Comparison of ENCODE assay signal across 13 cellular contexts in genomic region chr7:143256932-143257331, GRCh38. TPM values are rescaled to one million over a fixed set of nuclear protein-coding genes. Genes with fewer than 3 reads are reported as not detected.
DNase-seq lines count a peak whose midpoint lies in the region; ATAC-seq and TF ChIP-seq lines count a peak whose summit lies in the region.
"Had no signal": no experiment of that assay in that cellular context is flagged by ENCODE, and none has a peak within 500 bp of the region (broad histone marks: within the 10 kb centered on the region; RNA-seq: fewer than 3 reads in every experiment).

No MANE protein-coding gene starts in this region.

- POLR2A ChIA-PET in CD4-positive, alpha-beta T cell (lab: Charles Lee): interaction anchor here (2.0 to 2.7 kb wide), 2 partner anchors 23 to 31 kb away, joined by 7 to 12 read pairs; partner anchors contain the start of gene CASP2

- no peak for DNase-seq in CD4-positive, alpha-beta T cell
- DNase-seq in esophagus squamous epithelium (lab: John Stamatoyannopoulos, UW): no peak
- DNase-seq in hepatocyte (ENCODE audit: low spot score): no peak
- no peak for DNase-seq in left cardiac atrium
- DNase-seq: activated CD4-positive, alpha-beta T cell treated with anti-CD3 and anti-CD28 coated beads, Interleukin-2, amount 10 ng/mL, durations not matched to agents 7 days and 5 days; brain microvascular endothelial cell; left ventricle myocardium inferior; retina had no signal

- H3K36me3 ChIP-seq in esophagus squamous epithelium (no peaks in the 10 kb centered on the region), hepatocyte (replicated peaks; ENCODE audit: insufficient read depth, low read depth) (no peaks in the 10 kb centered on the region)
- H3K36me3 ChIP-seq: brain microvascular endothelial cell, left ventricle myocardium inferior had no signal

- H3K79me2 ChIP-seq in hepatocyte: no peaks in the 10 kb centered on the region

- no peaks in the 10 kb centered on the region for H3K9me2 ChIP-seq in hepatocyte (replicated peaks; ENCODE audit: insufficient read depth)

- intact Hi-C loops in CD4-positive, alpha-beta T cell (cut with DNase I, micrococcal nuclease): no loop called here
- intact Hi-C loops in esophagus squamous epithelium (cut with DNase I): no loop called here
- intact Hi-C loops in left cardiac atrium (cut with DNase I): no loop called here

- CTCF ChIA-PET in CD4-positive, alpha-beta T cell (lab: Charles Lee): interaction anchor here (1.0 to 1.7 kb wide), 3 partner anchors 12 to 127 kb away, joined by 3 to 5 read pairs (median 3); no protein-coding TSS in a partner anchor

- H3K4me1 ChIP-seq in esophagus squamous epithelium: no peaks in the 10 kb centered on the region
- H3K4me1 ChIP-seq in hepatocyte (ENCODE audit: insufficient read depth): peaks cover 4% of the 10 kb centered on the region

- H3K9me3 Mint-ChIP-seq in CD4-positive, alpha-beta T cell: peaks cover 16% of the 10 kb centered on the region
- H3K9me3 Mint-ChIP-seq in IgD-negative memory B cell: peaks cover 1 to 7% (median 3%) of the 10 kb centered on the region in 3 donors

- H3K4me3 Mint-ChIP-seq in CD4-positive, alpha-beta T cell: no peak overlapping the region
- peak overlapping the region; percentile 23 to 84 (median 42) for H3K4me3 Mint-ChIP-seq in IgD-negative memory B cell
- H3K4me3 Mint-ChIP-seq: activated CD4-positive, alpha-beta T cell treated with anti-CD3 and anti-CD28 coated beads, Interleukin-2, amount 10 ng/mL, durations not matched to agents 7 days and 5 days had no signal

- peaks cover 80% of the 10 kb centered on the region for H3K4me1 Mint-ChIP-seq in CD4-positive, alpha-beta T cell (ENCODE audit: low read depth)
- peaks cover 48 to 59% (median 54%) of the 10 kb centered on the region in 3 donors for H3K4me1 Mint-ChIP-seq in IgD-negative memory B cell

- H2AFZ ChIP-seq in hepatocyte: no peak overlapping the region

- H3K36me3 Mint-ChIP-seq in CD4-positive, alpha-beta T cell (ENCODE audit: low read depth): peaks cover 23% of the 10 kb centered on the region
- H3K36me3 Mint-ChIP-seq in IgD-negative memory B cell: peaks cover 8% of the 10 kb centered on the region

- peaks cover 10% of the 10 kb centered on the region for H3K9me3 ChIP-seq in CD4-positive, alpha-beta T cell (ENCODE audit: control insufficient read depth, low read length)
- H3K9me3 ChIP-seq in esophagus squamous epithelium: no peaks in the 10 kb centered on the region
- H3K9me3 ChIP-seq in hepatocyte (ENCODE audit: low read depth): no peaks in the 10 kb centered on the region
- H3K9me3 ChIP-seq: left ventricle myocardium inferior had no signal

- no peak for TF ChIP-seq POLR2A in esophagus squamous epithelium (IDR thresholded peaks at IDR 0.05)

- no peak overlapping the region for H3K27ac ChIP-seq in CD4-positive, alpha-beta T cell (ENCODE audit: low read depth, low read length)
- H3K27ac ChIP-seq in esophagus squamous epithelium (no peak overlapping the region), hepatocyte (no peak overlapping the region)
- H3K27ac ChIP-seq: brain microvascular endothelial cell, left ventricle myocardium inferior had no signal

- no peaks in the 10 kb centered on the region for H3K27me3 ChIP-seq in CD4-positive, alpha-beta T cell (ENCODE audit: control insufficient read depth, insufficient read depth, low read length)
- H3K27me3 ChIP-seq in esophagus squamous epithelium (no peaks in the 10 kb centered on the region), hepatocyte (no peaks in the 10 kb centered on the region)
- H3K27me3 ChIP-seq: brain microvascular endothelial cell had no signal

- no peak overlapping the region for H3K4me2 ChIP-seq in hepatocyte

- 87 to 88% methylated on average over 4 of the region's 4 CpGs for WGBS in esophagus squamous epithelium, 2 donors
- WGBS in hepatocyte (ENCODE audit: low lambda C conversion rate, missing lambda C conversion rate): 89% methylated on average over 4 of the region's 4 CpGs

- H3K27me3 Mint-ChIP-seq in CD4-positive, alpha-beta T cell: no peaks in the 10 kb centered on the region
- H3K27me3 Mint-ChIP-seq in IgD-negative memory B cell: no peaks in the 10 kb centered on the region
- H3K27me3 Mint-ChIP-seq: activated CD4-positive, alpha-beta T cell treated with anti-CD3 and anti-CD28 coated beads, Interleukin-2, amount 10 ng/mL, durations not matched to agents 7 days and 5 days had no signal

- no peaks in the 10 kb centered on the region for H4K20me1 ChIP-seq in hepatocyte (ENCODE audit: insufficient read depth, poor library complexity, severe bottlenecking)

- H3K4me3 ChIP-seq in esophagus squamous epithelium: no peak overlapping the region
- H3K4me3 ChIP-seq in hepatocyte: no peak overlapping the region
- H3K4me3 ChIP-seq: left ventricle myocardium inferior had no signal

- H3K27ac Mint-ChIP-seq in CD4-positive, alpha-beta T cell: peak overlapping the region; percentile 42
- peak overlapping the region; percentile 94 to 97 (median 95) for H3K27ac Mint-ChIP-seq in IgD-negative memory B cell
- H3K27ac Mint-ChIP-seq: activated CD4-positive, alpha-beta T cell treated with anti-CD3 and anti-CD28 coated beads, Interleukin-2, amount 10 ng/mL, durations not matched to agents 7 days and 5 days had no signal

- ATAC-seq in CD4-positive, alpha-beta T cell (ENCODE audit: poor library complexity): no peak
- ATAC-seq in GM19043 (IDR thresholded peaks at IDR 0.05; ENCODE audit: low read depth, unreplicated experiment) (peak; percentile 77), HG02798 (IDR thresholded peaks at IDR 0.05; ENCODE audit: poor library complexity, unreplicated experiment) (peak; percentile 69), SK-N-SH treated with all-trans-retinoic acid at 6 μM for 48 hours (no peak), left cardiac atrium (no peak)

- TF ChIP-seq CTCF in CD4-positive, alpha-beta T cell (IDR thresholded peaks at IDR 0.05): no peak
- no peak for TF ChIP-seq CTCF in esophagus squamous epithelium (IDR thresholded peaks at IDR 0.05)
- TF ChIP-seq CTCF in hepatocyte (IDR thresholded peaks at IDR 0.05; ENCODE audit: poor library complexity): no peak

TF ChIP-seq in SK-N-SH treated with all-trans-retinoic acid at 6 μM for 48 hours, 23 proteins besides CTCF, POLR2A, EP300 and RAD21 (continues in another document):
- TF ChIP-seq RARB (CRISPR knock-in tag; IDR thresholded peaks at IDR 0.05): no peak
- no peak for TF ChIP-seq TCF4 (CRISPR knock-in tag; IDR thresholded peaks at IDR 0.05; ENCODE audit: borderline replicate concordance)
- no peak for TF ChIP-seq CSRNP3 (CRISPR knock-in tag; IDR thresholded peaks at IDR 0.05)
- TF ChIP-seq ZNF70 (CRISPR knock-in tag; IDR thresholded peaks at IDR 0.05): no peak
- no peak for TF ChIP-seq TOX (CRISPR knock-in tag; IDR thresholded peaks at IDR 0.05; ENCODE audit: borderline replicate concordance)
- TF ChIP-seq ARNTL (CRISPR knock-in tag; IDR thresholded peaks at IDR 0.05; ENCODE audit: borderline replicate concordance, low read depth): no peak
- no peak for TF ChIP-seq ISL1 (CRISPR knock-in tag; IDR thresholded peaks at IDR 0.05)

RNA-seq across cellular contexts. Expression of gene GSTK1, which starts 6.3 kb away (rescaled TPM):
- 100 to 1,000 TPM; 245 to 259 TPM for total RNA-seq in CD4-positive, alpha-beta T cell
- polyA plus RNA-seq in IgD-negative memory B cell (329 TPM), hepatocyte (217 and 243 TPM in 2 replicates)
- total RNA-seq in esophagus squamous epithelium (100 to 1,000 TPM in 3 of 4 donors, 10 to 100 TPM in 1; 96.2 to 166 (median 149) TPM), hepatocyte (224 and 233 TPM in 2 replicates), left cardiac atrium (100 to 1,000 TPM; 185 to 195 TPM)

RNA-seq across cellular contexts. Expression of gene TMEM139, which starts 27.8 kb away (rescaled TPM):
- total RNA-seq in CD4-positive, alpha-beta T cell: under 1 TPM; 0.20 to 0.27 TPM
- polyA plus RNA-seq in IgD-negative memory B cell: not detected
- 1 to 10 TPM in 1 of 4 donors, under 1 TPM in 1, not detected in 2; 0.15 to 3.6 TPM for total RNA-seq in esophagus squamous epithelium
- total RNA-seq in hepatocyte: 19.8 and 21.0 TPM in 2 replicates
- polyA plus RNA-seq in hepatocyte: 9.1 and 15.6 TPM in 2 replicates
- total RNA-seq in left cardiac atrium: 1 to 10 TPM; 2.3 to 4.1 TPM

RNA-seq across cellular contexts. Expression of gene CASP2, which starts 31.2 kb away (rescaled TPM):
- total RNA-seq in CD4-positive, alpha-beta T cell: 10 to 100 TPM; 19.1 to 21.9 TPM
- polyA plus RNA-seq in IgD-negative memory B cell (23.7 TPM), hepatocyte (8.5 and 10.6 TPM in 2 replicates)
- total RNA-seq in esophagus squamous epithelium (10 to 100 TPM in 3 of 4 donors, 1 to 10 TPM in 1; 8.8 to 24.6 (median 12.2) TPM), hepatocyte (11.9 and 13.6 TPM in 2 replicates), left cardiac atrium (10 to 100 TPM in 1 of 2 donors, 1 to 10 TPM in 1; 8.0 to 12.4 TPM)

RNA-seq across cellular contexts. Expression of gene TAS2R40, which starts 35.1 kb away (rescaled TPM):
- not detected for total RNA-seq in CD4-positive, alpha-beta T cell
- polyA plus RNA-seq in IgD-negative memory B cell (not detected), hepatocyte (not detected in 2 replicates)
- total RNA-seq in esophagus squamous epithelium (not detected), hepatocyte (not detected in 2 replicates), left cardiac atrium (not detected)
- total RNA-seq: activated CD4-positive, alpha-beta T cell treated with anti-CD3 and anti-CD28 coated beads, Interleukin-2, amount 10 ng/mL, durations not matched to agents 7 days and 5 days; left ventricle myocardium inferior; MCF 10A had no signal

RNA-seq across cellular contexts. Expression of gene CLCN1, which starts 59.0 kb away (rescaled TPM):
- not detected for total RNA-seq in CD4-positive, alpha-beta T cell
- polyA plus RNA-seq in IgD-negative memory B cell: not detected
- under 1 TPM in 3 of 4 donors, not detected in 1; under 0.01 to 0.91 (median 0.13) TPM for total RNA-seq in esophagus squamous epithelium
- 0.04 TPM in 1 of 2 replicates, not detected in the other for total RNA-seq in hepatocyte
- 0.07 TPM in 1 of 2 replicates, not detected in the other for polyA plus RNA-seq in hepatocyte
- total RNA-seq in left cardiac atrium: not detected
- total RNA-seq: left ventricle myocardium inferior, MCF 10A had no signal

Comparison
In these comparisons a context has a peak if more than half of its experiments do, and no peak if none do; other contexts are left out.
1. ATAC-seq: peak in GM19043 (single experiment) and HG02798 (single experiment); none in CD4-positive, alpha-beta T cell (single experiment), SK-N-SH treated with all-trans-retinoic acid at 6 μM for 48 hours (single experiment) and left cardiac atrium (0 of 2).